Comparison of ENCODE assay signal across 9 cellular contexts in the genomic region with DNA sequence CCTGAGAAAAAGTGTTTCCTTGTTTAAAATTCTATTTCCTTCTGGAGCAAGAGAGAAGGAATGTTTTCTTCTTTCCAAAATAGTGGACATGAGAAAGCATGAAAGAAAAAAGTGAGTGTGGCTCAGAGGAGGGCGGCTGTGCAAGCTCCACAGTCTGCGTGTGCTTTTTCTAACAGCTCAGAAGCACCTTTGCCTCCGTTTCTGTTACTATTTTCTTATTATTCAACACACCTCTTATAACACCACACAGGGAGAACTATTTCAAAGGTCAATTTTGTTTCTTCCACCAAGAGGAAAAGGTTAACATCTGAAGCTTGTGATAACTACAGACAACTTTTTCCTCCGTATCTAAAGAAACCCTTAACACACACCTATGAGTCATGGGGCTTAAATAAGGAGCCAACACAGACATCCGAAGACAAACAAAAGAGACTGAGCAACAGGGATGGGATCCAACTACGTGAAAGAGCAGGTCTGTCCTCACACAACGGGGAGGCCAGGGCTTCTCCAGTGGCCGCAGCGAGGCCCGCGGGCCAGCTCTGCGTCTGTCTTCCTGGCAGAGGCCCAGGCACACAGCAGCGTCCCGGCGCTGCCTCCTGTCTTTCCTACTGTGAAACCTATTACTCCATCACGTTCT. TPM values are rescaled to one million over a fixed set of nuclear protein-coding genes. Genes with fewer than 3 reads are reported as not detected.
DNase-seq lines count a peak whose midpoint lies in the region; ATAC-seq, FAIRE-seq and TF ChIP-seq lines count a peak whose summit lies in the region.
"Had no signal": no experiment of that assay in that cellular context is flagged by ENCODE, and none has a peak within 500 bp of the region (broad histone marks: within the 10 kb centered on the region; RNA-seq: fewer than 3 reads in every experiment).

No MANE protein-coding gene starts in this region.

- CTCF ChIA-PET in AG04450 (lab: Charles Lee) = interaction anchor here (1.1 to 1.8 kb wide), 4 partner anchors 13 to 236 kb away, joined by 4 to 14 read pairs (median 6); no protein-coding TSS in a partner anchor

- H3K27me3 ChIP-seq in AG04450 (ENCODE audit: control insufficient read depth, insufficient read depth, low read length) (no peaks in the 10 kb centered on the region), HUES48 (ENCODE audit: control insufficient read depth, insufficient read depth, low read length) (no peaks in the 10 kb centered on the region), bronchial epithelial cell (ENCODE audit: control insufficient read depth, insufficient read depth, low read length) (no peaks in the 10 kb centered on the region)

- peaks cover 91% of the 10 kb centered on the region for H3K36me3 ChIP-seq in HUES48 (ENCODE audit: control insufficient read depth, insufficient read depth, low read length)
- H3K36me3 ChIP-seq in bronchial epithelial cell (ENCODE audit: control insufficient read depth, insufficient read depth, low read length) = peaks cover 21% of the 10 kb centered on the region

- peak; percentile 81 for DNase-seq in AG04450 (ENCODE audit: low read depth, low spot score)
- peak; percentile 85 for DNase-seq in bronchial epithelial cell (ENCODE audit: low read depth)
- peak; percentile 56 to 94 for DNase-seq in lung microvascular endothelial cell (ENCODE audit: low read depth in 2 of 2)
- DNase-seq in NCI-H1105 treated with DMSO at 0.1 percent for 48 hours (lab: John Stamatoyannopoulos, UW) = no peak
- DNase-seq in NAMALWA (ENCODE audit: low spot score) = no peak
- DNase-seq in D721Med (ENCODE audit: insufficient read length, low spot score) = no peak
- DNase-seq: DMS79 had no signal

- TF ChIP-seq CTCF in AG04450 (IDR thresholded peaks at IDR 0.05; ENCODE audit: low read depth, low read length) (peak; percentile 29), bronchial epithelial cell (IDR thresholded peaks at IDR 0.05; ENCODE audit: insufficient read depth, low read length, severe bottlenecking) (no peak), D721Med (IDR thresholded peaks at IDR 0.05; ENCODE audit: insufficient read depth, missing control alignments) (no peak)

- FAIRE-seq in bronchial epithelial cell (lab: Jason Lieb, UNC) = no peak
- FAIRE-seq in D721Med (lab: Jason Lieb, UNC) = no peak

- H3K9me3 ChIP-seq in AG04450 (ENCODE audit: control insufficient read depth, insufficient read depth, low read length) (no peaks in the 10 kb centered on the region; the same call in 1 of the 2 replicates), HUES48 (ENCODE audit: control insufficient read depth, insufficient read depth, low read length) (no peaks in the 10 kb centered on the region)

- POLR2A ChIA-PET in AG04450 (lab: Yijun Ruan, JAX) = interaction anchor here (1.0 to 2.7 kb wide), 5 partner anchors 9 to 89 kb away, joined by 3 to 16 read pairs (median 5); partner anchors contain the start of genes ESYT2 and NCAPG2

- H3K27ac ChIP-seq in AG04450 (ENCODE audit: low read depth, low read length) (peak overlapping the region; percentile 95), HUES48 (ENCODE audit: low read depth, low read length) (peak overlapping the region; percentile 38)

- ATAC-seq in GM21786 (IDR thresholded peaks at IDR 0.05; ENCODE audit: unreplicated experiment) = no peak

- no peak overlapping the region; the same call in 1 of the 2 replicates for H3K4me3 ChIP-seq in AG04450 (ENCODE audit: low read depth, low read length)
- no peak overlapping the region for H3K4me3 ChIP-seq in HUES48 (ENCODE audit: low read depth, low read length)
- no peak overlapping the region for H3K4me3 ChIP-seq in bronchial epithelial cell (ENCODE audit: low read depth, low read length)

- H3K4me1 ChIP-seq in HUES48 (ENCODE audit: control insufficient read depth, insufficient read depth, low read length) = no peaks in the 10 kb centered on the region

- H3K9ac ChIP-seq in HUES48 (ENCODE audit: low read depth, low read length) = no peak overlapping the region

RNA-seq across cellular contexts. Expression of gene NCAPG2, which starts 36.2 kb away (rescaled TPM):
- polyA plus RNA-seq in AG04450 (2011; rRNA removed) = 12.3 and 14.8 TPM in 2 replicates
- 21.5 and 26.5 TPM in 2 replicates for polyA minus RNA-seq in AG04450 (2011; rRNA and poly(A)+ RNA removed)
- total RNA-seq in bronchial epithelial cell (3.2 and 3.5 TPM in 2 replicates), lung microvascular endothelial cell (5.6 and 9.6 TPM in 2 replicates)

Comparison
In these comparisons a context has a peak if more than half of its experiments do, and no peak if none do; other contexts are left out.
1. DNase-seq: peak in AG04450 (single experiment), bronchial epithelial cell (single experiment) and lung microvascular endothelial cell (2 of 2); none in NCI-H1105 treated with DMSO at 0.1 percent for 48 hours (single experiment), NAMALWA (single experiment) and D721Med (single experiment).